ENCODE assay signal across 12 cellular contexts in the genomic region with DNA sequence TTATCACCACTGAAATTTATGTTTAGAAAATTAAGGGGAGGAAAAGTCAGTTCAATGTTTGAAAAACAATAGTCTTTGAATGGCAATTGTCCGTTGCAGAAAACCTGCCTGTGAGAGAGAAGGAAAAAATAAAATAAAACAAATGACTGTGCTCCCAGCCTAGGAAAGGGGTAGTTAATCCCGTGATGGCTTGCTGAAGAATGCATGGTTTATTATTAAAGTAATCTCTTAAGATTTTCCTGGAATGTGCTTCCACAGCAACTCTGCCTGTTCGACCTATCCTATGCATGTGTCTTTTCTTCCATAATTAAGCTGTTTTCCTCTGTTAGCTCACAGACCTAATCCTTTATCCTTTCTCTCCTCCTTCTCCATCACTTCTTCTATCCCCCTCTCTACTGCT. TPM values are rescaled to one million over a fixed set of nuclear protein-coding genes. Genes with fewer than 3 reads are reported as not detected.
A peak's percentile ranks its signal among the peaks of the same experiment; 100 is the strongest.
DNase-seq lines count a peak whose midpoint lies in the region; ATAC-seq and TF ChIP-seq lines count a peak whose summit lies in the region.
"Had no signal": no experiment of that assay in that cellular context is flagged by ENCODE, and none has a peak within 500 bp of the region (broad histone marks: within the 10 kb centered on the region; RNA-seq: fewer than 3 reads in every experiment).

No MANE protein-coding gene starts in this region.

- intact Hi-C loops in heart right ventricle (cut with DNase I) = loop anchor here in 4 of 10 donors (2.0 to 10.0 kb wide), 5 partner anchors 70 to 120 kb away; no protein-coding TSS in a partner anchor
- intact Hi-C loops in cardiac septum (cut with DNase I) = loop anchor here (5.0 kb wide), 1 partner anchor 40 kb away; no protein-coding TSS in a partner anchor
- intact Hi-C loops in lower lobe of right lung (cut with DNase I) = no loop called here
- intact Hi-C loops in upper lobe of right lung (cut with DNase I) = no loop called here
- intact Hi-C loops in ascending aorta (cut with DNase I) = loop anchor here (5.0 kb wide), 1 partner anchor 50 kb away; no protein-coding TSS in a partner anchor

- H3K4me3 ChIP-seq in heart right ventricle = no peak overlapping the region
- H3K4me3 ChIP-seq in brain microvascular endothelial cell (ENCODE audit: low read depth, low read length) = no peak overlapping the region
- no peak overlapping the region for H3K4me3 ChIP-seq in lower lobe of right lung
- no peak overlapping the region for H3K4me3 ChIP-seq in upper lobe of right lung
- H3K4me3 ChIP-seq in ascending aorta = no peak overlapping the region
- H3K4me3 ChIP-seq: vagina had no signal

- ATAC-seq in heart right ventricle (no peak), lower lobe of right lung (no peak), upper lobe of right lung (no peak), GM18907 (IDR thresholded peaks at IDR 0.05; ENCODE audit: unreplicated experiment) (no peak)
- ATAC-seq: activated T-cell treated with anti-CD3 and anti-CD28 coated beads, Interleukin-2, amount 50 U/mL, for 72 hours had no signal

- H3K9me3 ChIP-seq in heart right ventricle (no peaks in the 10 kb centered on the region), lower lobe of right lung (no peaks in the 10 kb centered on the region), upper lobe of right lung (no peaks in the 10 kb centered on the region), ascending aorta (no peaks in the 10 kb centered on the region)
- H3K9me3 ChIP-seq: vagina had no signal

- 41 to 43% methylated on average over 3 of the region's 3 CpGs for WGBS in heart right ventricle, 2 donors

- TF ChIP-seq CTCF in heart right ventricle (IDR thresholded peaks at IDR 0.05) = no peak
- no peak for TF ChIP-seq CTCF in brain microvascular endothelial cell (IDR thresholded peaks at IDR 0.05; ENCODE audit: low read depth, low read length, missing control alignments)
- TF ChIP-seq CTCF in lower lobe of right lung (IDR thresholded peaks at IDR 0.05) = no peak
- TF ChIP-seq CTCF in upper lobe of right lung (IDR thresholded peaks at IDR 0.05) = no peak
- TF ChIP-seq CTCF in ascending aorta (IDR thresholded peaks at IDR 0.05) = no peak

- peak overlapping the region in 6 of 10 donors; percentile 84 to 92 (median 87) for H3K27ac ChIP-seq in heart right ventricle
- peak overlapping the region; percentile 44 for H3K27ac ChIP-seq in brain microvascular endothelial cell
- peak overlapping the region; percentile 84 for H3K27ac ChIP-seq in lower lobe of right lung
- H3K27ac ChIP-seq in upper lobe of right lung = peak overlapping the region; percentile 32
- peak overlapping the region in 1 of 2 donors; percentile 53 for H3K27ac ChIP-seq in ascending aorta

- DNase-seq in heart right ventricle (no peak), cardiac septum (ENCODE audit: low spot score) (no peak), brain microvascular endothelial cell (no peak), lower lobe of right lung (no peak), upper lobe of right lung (no peak), ascending aorta (ENCODE audit: low spot score in 2 of 2) (no peak), activated gamma-delta T cell treated with Interleukin-2 at 50 U/mL for 16 hours (no peak)
- DNase-seq: activated CD4-positive, alpha-beta T cell treated with anti-CD3 and anti-CD28 coated beads for 4 hours; activated T-cell treated with anti-CD3 and anti-CD28 coated beads, Interleukin-2, amount 50 U/mL, for 72 hours; NCI-H187 treated with DMSO at 0.1 percent for 48 hours had no signal

- H3K4me1 ChIP-seq in heart right ventricle (peaks cover 0 to 40% (median 30%) of the 10 kb centered on the region in 9 donors), lower lobe of right lung (peaks cover 36% of the 10 kb centered on the region), upper lobe of right lung (peaks cover 34% of the 10 kb centered on the region), ascending aorta (peaks cover 0 to 10% of the 10 kb centered on the region in 2 donors)

- no peaks in the 10 kb centered on the region for H3K36me3 ChIP-seq in heart right ventricle
- H3K36me3 ChIP-seq in brain microvascular endothelial cell (replicated peaks) = no peaks in the 10 kb centered on the region
- no peaks in the 10 kb centered on the region for H3K36me3 ChIP-seq in lower lobe of right lung
- no peaks in the 10 kb centered on the region for H3K36me3 ChIP-seq in upper lobe of right lung
- no peaks in the 10 kb centered on the region for H3K36me3 ChIP-seq in ascending aorta
- H3K36me3 ChIP-seq: vagina had no signal

- in situ Hi-C loops in brain microvascular endothelial cell (cut with HindIII; ENCODE audit: low pct_ligation_motif_present, low sequenced_read_pairs) = no loop called here

- peaks cover 0 to 19% (median 0%) of the 10 kb centered on the region in 7 donors for H3K27me3 ChIP-seq in heart right ventricle
- no peaks in the 10 kb centered on the region for H3K27me3 ChIP-seq in brain microvascular endothelial cell (replicated peaks)
- H3K27me3 ChIP-seq in lower lobe of right lung (ENCODE audit: low read depth) = no peaks in the 10 kb centered on the region
- no peaks in the 10 kb centered on the region for H3K27me3 ChIP-seq in upper lobe of right lung
- no peaks in the 10 kb centered on the region for H3K27me3 ChIP-seq in ascending aorta
- H3K27me3 ChIP-seq: vagina had no signal

RNA-seq across cellular contexts. Expression of a gene that starts 2.4 kb away (rescaled TPM):
- total RNA-seq in heart right ventricle (10 to 100 TPM; 14.2 to 64.7 (median 26.6) TPM), cardiac septum (28.7 TPM), lower lobe of right lung (164 TPM), upper lobe of right lung (145 TPM), ascending aorta (33.6 TPM)
- polyA plus RNA-seq in heart right ventricle = 10 to 100 TPM in 1 of 2 donors, 1 to 10 TPM in 1; 6.5 to 15.4 TPM
- total RNA-seq: activated T-cell treated with anti-CD3 and anti-CD28 coated beads, Interleukin-2, amount 50 U/mL, for 72 hours had no signal

Comparison
In these comparisons a context has a peak if more than half of its experiments do, and no peak if none do; other contexts are left out.
1. intact Hi-C loops: an anchor here in cardiac septum (5.0 kb wide) and ascending aorta (5.0 kb wide); none called in lower lobe of right lung and upper lobe of right lung.